ENCODE assay signal across 25 cellular contexts in the genomic region with DNA sequence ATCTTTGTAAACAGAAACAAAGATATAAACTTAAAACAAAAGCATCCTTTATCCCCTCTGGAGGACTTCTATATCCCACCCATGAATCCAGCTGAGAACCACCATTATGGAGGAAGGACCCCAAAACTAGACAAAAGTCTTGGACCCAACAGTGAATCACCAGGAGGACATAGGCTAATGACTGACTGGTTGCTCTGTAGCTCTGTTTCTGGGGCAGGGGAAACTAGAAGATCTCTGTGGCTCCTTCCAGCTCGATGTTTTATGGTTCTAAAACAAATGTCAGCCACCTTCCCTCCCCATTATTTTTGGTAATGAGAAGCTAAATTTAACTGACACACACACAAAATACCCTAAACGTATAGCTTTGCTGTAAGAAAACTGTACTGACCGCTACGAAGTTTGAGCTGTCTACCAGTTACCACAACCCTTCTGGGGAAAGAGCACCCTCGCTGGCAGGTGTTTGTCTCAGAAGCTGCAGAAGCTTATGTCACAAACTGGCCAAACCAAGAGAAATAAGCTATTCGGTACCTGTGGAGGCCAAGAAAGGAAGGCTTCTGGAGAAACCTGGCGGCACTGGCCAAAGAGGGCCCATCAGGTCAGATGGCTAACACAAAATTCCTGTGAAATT. TPM values are rescaled to one million over a fixed set of nuclear protein-coding genes. Genes with fewer than 3 reads are reported as not detected.
DNase-seq lines count a peak whose midpoint lies in the region; ATAC-seq, FAIRE-seq and TF ChIP-seq lines count a peak whose summit lies in the region.
"Had no signal": no experiment of that assay in that cellular context is flagged by ENCODE, and none has a peak within 500 bp of the region (broad histone marks: within the 10 kb centered on the region; RNA-seq: fewer than 3 reads in every experiment).

No MANE protein-coding gene starts in this region.

- H3K27me3 ChIP-seq in Karpas-422 (ENCODE audit: low read length) = no peaks in the 10 kb centered on the region
- H3K27me3 ChIP-seq: colonic mucosa, foreskin keratinocyte, stomach, tibial artery had no signal

- H3K9ac ChIP-seq in Karpas-422 (ENCODE audit: low read length) = no peak overlapping the region

- peak; percentile 23 for DNase-seq in Karpas-422
- DNase-seq in progenitor cell of endocrine pancreas (ENCODE audit: low spot score, unreplicated experiment) = no peak
- DNase-seq in NCI-H146 (lab: John Stamatoyannopoulos, UW) = no peak
- no peak for DNase-seq in GM19239 (ENCODE audit: insufficient read length, low spot score)
- DNase-seq in NCI-H1436 (lab: John Stamatoyannopoulos, UW) = no peak
- DNase-seq: activated CD4-positive, alpha-beta T cell treated with anti-CD3 and anti-CD28 coated beads, Interleukin-2, amount 50 U/mL, for 1 hour; activated CD8-positive, alpha-beta memory T cell treated with anti-CD3 and anti-CD28 coated beads, Interleukin-2, amount 10 ng/mL, durations not matched to agents 7 days and 5 days; CD4-positive, alpha-beta T cell; colonic mucosa; effector memory CD8-positive, alpha-beta T cell; foreskin keratinocyte; H7; mammary epithelial cell; NCI-H1694; NCI-H524 treated with DMSO at 0.1 percent for 48 hours; stimulated activated CD8-positive, alpha-beta memory T cell treated with anti-CD3 and anti-CD28 coated beads, Interleukin-4, amount 100 ng/mL, for 48 hours; stomach; tibial artery had no signal

- peaks cover 2% of the 10 kb centered on the region for H3K36me3 Mint-ChIP-seq in progenitor cell of endocrine pancreas (ENCODE audit: insufficient read depth)
- H3K36me3 Mint-ChIP-seq: activated CD8-positive, alpha-beta memory T cell treated with anti-CD3 and anti-CD28 coated beads, Interleukin-2, amount 10 ng/mL, durations not matched to agents 7 days and 5 days; activated naive CD4-positive, alpha-beta T cell treated with anti-CD3 and anti-CD28 coated beads, Interleukin-2, amount 50 U/mL, for 24 hours had no signal

- H3K9me3 Mint-ChIP-seq in progenitor cell of endocrine pancreas (ENCODE audit: low read depth) = no peaks in the 10 kb centered on the region
- H3K9me3 Mint-ChIP-seq: activated naive CD4-positive, alpha-beta T cell treated with anti-CD3 and anti-CD28 coated beads, Interleukin-2, amount 50 U/mL, for 24 hours; CD4-positive, alpha-beta T cell; T-helper 2 cell treated with Interferon-gamma antibody and Interleukin-4, amounts not matched to agents 5 μg/mL and 100 μg/mL, for 36 hours had no signal

- H2AFZ ChIP-seq in Karpas-422 (ENCODE audit: low read length) = no peak overlapping the region

- H3K4me2 ChIP-seq in Karpas-422 (ENCODE audit: low read depth, low read length, poor library complexity, severe bottlenecking) = no peak overlapping the region

- POLR2A ChIA-PET in HEK293 (lab: Yijun Ruan, JAX) = interaction anchor here (3.8 kb wide), 1 partner anchor 36 kb away, joined by 20 read pairs; the partner anchor contains the start of gene MB21D2

- H3K27ac Mint-ChIP-seq in progenitor cell of endocrine pancreas = peak overlapping the region; percentile 5
- H3K27ac Mint-ChIP-seq: activated CD8-positive, alpha-beta memory T cell treated with anti-CD3 and anti-CD28 coated beads, Interleukin-2, amount 10 ng/mL, durations not matched to agents 7 days and 5 days; activated naive CD4-positive, alpha-beta T cell treated with anti-CD3 and anti-CD28 coated beads, Interleukin-2, amount 50 U/mL, for 24 hours; CD4-positive, alpha-beta T cell; effector memory CD8-positive, alpha-beta T cell; T-helper 2 cell treated with Interferon-gamma antibody and Interleukin-4, amounts not matched to agents 5 μg/mL and 100 μg/mL, for 36 hours had no signal

- ATAC-seq in GM18873 (IDR thresholded peaks at IDR 0.05; ENCODE audit: low FRiP score, unreplicated experiment) (peak; percentile 66), GM21360 (IDR thresholded peaks at IDR 0.05; ENCODE audit: unreplicated experiment) (no peak)
- ATAC-seq: activated CD8-positive, alpha-beta memory T cell treated with anti-CD3 and anti-CD28 coated beads, Interleukin-2, amount 10 ng/mL, durations not matched to agents 7 days and 5 days; effector memory CD8-positive, alpha-beta T cell; foreskin keratinocyte; K562 had no signal

- no peak overlapping the region for H3K27ac ChIP-seq in HEK293 (ENCODE audit: extremely low read depth, low read depth, low read length)
- no peak overlapping the region for H3K27ac ChIP-seq in Karpas-422 (ENCODE audit: low read length)
- H3K27ac ChIP-seq: colonic mucosa, foreskin keratinocyte, stomach, tibial artery, VCaP had no signal

- no peak overlapping the region for H3K4me3 ChIP-seq in HEK293 (ENCODE audit: low read depth, low read length)
- H3K4me3 ChIP-seq in Karpas-422 (ENCODE audit: low read length) = no peak overlapping the region
- H3K4me3 ChIP-seq: colonic mucosa, K562, stomach, tibial artery had no signal

- peaks cover 20% of the 10 kb centered on the region for H3K4me1 Mint-ChIP-seq in progenitor cell of endocrine pancreas (ENCODE audit: low read depth)
- H3K4me1 Mint-ChIP-seq: activated CD8-positive, alpha-beta memory T cell treated with anti-CD3 and anti-CD28 coated beads, Interleukin-2, amount 10 ng/mL, durations not matched to agents 7 days and 5 days; activated naive CD4-positive, alpha-beta T cell treated with anti-CD3 and anti-CD28 coated beads, Interleukin-2, amount 50 U/mL, for 24 hours had no signal

- H3K4me3 Mint-ChIP-seq in progenitor cell of endocrine pancreas (ENCODE audit: low read depth) = no peak overlapping the region
- H3K4me3 Mint-ChIP-seq: activated CD8-positive, alpha-beta memory T cell treated with anti-CD3 and anti-CD28 coated beads, Interleukin-2, amount 10 ng/mL, durations not matched to agents 7 days and 5 days; activated naive CD4-positive, alpha-beta T cell treated with anti-CD3 and anti-CD28 coated beads, Interleukin-2, amount 50 U/mL, for 24 hours; CD4-positive, alpha-beta T cell; effector memory CD8-positive, alpha-beta T cell; T-helper 2 cell treated with Interferon-gamma antibody and Interleukin-4, amounts not matched to agents 5 μg/mL and 100 μg/mL, for 36 hours had no signal

- no peaks in the 10 kb centered on the region for H3K27me3 Mint-ChIP-seq in progenitor cell of endocrine pancreas
- H3K27me3 Mint-ChIP-seq: activated CD8-positive, alpha-beta memory T cell treated with anti-CD3 and anti-CD28 coated beads, Interleukin-2, amount 10 ng/mL, durations not matched to agents 7 days and 5 days; activated naive CD4-positive, alpha-beta T cell treated with anti-CD3 and anti-CD28 coated beads, Interleukin-2, amount 50 U/mL, for 24 hours; effector memory CD8-positive, alpha-beta T cell had no signal

- no peak for FAIRE-seq in GM19239 (lab: Jason Lieb, UNC)
- FAIRE-seq: K562 had no signal

- no peaks in the 10 kb centered on the region for H3K9me2 ChIP-seq in Karpas-422 (replicated peaks; ENCODE audit: insufficient read depth, low read length)

- H3K36me3 ChIP-seq in HEK293 (ENCODE audit: control insufficient read depth in 2 of 2, insufficient read depth in 1 of 2, low read length in 2 of 2) = no peaks in the 10 kb centered on the region
- no peaks in the 10 kb centered on the region for H3K36me3 ChIP-seq in Karpas-422 (ENCODE audit: insufficient read depth, low read length)
- H3K36me3 ChIP-seq: colonic mucosa, stomach, tibial artery had no signal

- H3K9me3 ChIP-seq in HEK293 (ENCODE audit: control insufficient read depth, insufficient read depth, low read depth, low read length) (no peaks in the 10 kb centered on the region), Karpas-422 (ENCODE audit: low read length) (no peaks in the 10 kb centered on the region)
- H3K9me3 ChIP-seq: colonic mucosa, stomach, tibial artery had no signal

- H4K20me1 ChIP-seq in Karpas-422 (ENCODE audit: insufficient read depth, low read depth, low read length) = no peaks in the 10 kb centered on the region

- H3K4me1 ChIP-seq in HEK293 (ENCODE audit: control insufficient read depth, insufficient read depth, low read length) = peaks cover 5% of the 10 kb centered on the region; the same call in 1 of the 2 replicates
- H3K4me1 ChIP-seq in Karpas-422 (ENCODE audit: low read length) = no peaks in the 10 kb centered on the region
- H3K4me1 ChIP-seq: colonic mucosa had no signal

- no peaks in the 10 kb centered on the region for H3K79me2 ChIP-seq in Karpas-422 (ENCODE audit: low read length)

- no peak for TF ChIP-seq CTCF in HEK293 (tag by site-specific recombination; IDR thresholded peaks at IDR 0.05)
- TF ChIP-seq CTCF in progenitor cell of endocrine pancreas (IDR thresholded peaks at IDR 0.05; ENCODE audit: unreplicated experiment) = no peak

- CTCF ChIA-PET in HEK293 (lab: Yijun Ruan, JAX) = interaction anchor here (0.6 to 1.1 kb wide), 3 partner anchors 14 to 65 kb away, joined by 3 to 4 read pairs (median 3); no protein-coding TSS in a partner anchor

TF ChIP-seq in HEK293, 187 proteins besides CTCF, POLR2A, EP300 and RAD21:
- TF ChIP-seq ZNF639 (tag by site-specific recombination; IDR thresholded peaks at IDR 0.05) (no peak), ZBTB17 (tag by site-specific recombination; IDR thresholded peaks at IDR 0.05) (peak; percentile 28; the same call in 1 of the 2 replicates)
TF ChIP-seq in HEK293: peak in this region for 1.

RNA-seq across cellular contexts. Expression of gene MB21D2, which starts 36.4 kb away (rescaled TPM):
- not detected in 2 replicates for total RNA-seq in Karpas-422 (2014; rRNA removed; shearing (Covaris generic); ENCODE audit: low replicate concordance)
- 12.5 and 13.4 TPM in 2 replicates for total RNA-seq in progenitor cell of endocrine pancreas
- total RNA-seq: K562 had no signal

Comparison
In these comparisons a context has a peak if more than half of its experiments do, and no peak if none do; other contexts are left out.
1. RNA of gene MB21D2, which starts 36.4 kb away (total RNA-seq): 12.5 to 13.4 TPM in progenitor cell of endocrine pancreas; not detected in Karpas-422; every median in the first group is over 10 times any median in the second.